Comparison of ENCODE assay signal across 8 cellular contexts in genomic region chr11:130894322-130895025, GRCh38. TPM values are rescaled to one million over a fixed set of nuclear protein-coding genes. Genes with fewer than 3 reads are reported as not detected.
DNase-seq lines count a peak whose midpoint lies in the region; ATAC-seq, FAIRE-seq and TF ChIP-seq lines count a peak whose summit lies in the region.

No MANE protein-coding gene starts in this region.

- intact Hi-C loops in sigmoid colon (cut with DNase I): loop anchor here (1.0 to 10.0 kb wide), 7 partner anchors 32 to 890 kb away; partner anchors contain the start of genes PRDM10 and ZBTB44

- no peak for TF ChIP-seq EP300 in sigmoid colon (IDR thresholded peaks at IDR 0.05)

- H3K4me1 Mint-ChIP-seq in T-helper 2 cell treated with Interferon-gamma antibody and Interleukin-4, amounts not matched to agents 5 μg/mL and 100 μg/mL, for 36 hours (ENCODE audit: low read depth): peaks cover 1% of the 10 kb centered on the region
- peaks cover 10% of the 10 kb centered on the region for H3K4me1 Mint-ChIP-seq in astrocyte (ENCODE audit: low read depth, unreplicated experiment)

- H3K27me3 ChIP-seq in astrocyte (ENCODE audit: insufficient read depth, low read length) (no peaks in the 10 kb centered on the region), sigmoid colon (no peaks in the 10 kb centered on the region)

- H3K4me1 ChIP-seq in astrocyte (ENCODE audit: insufficient read depth, low read length) (peaks cover 25% of the 10 kb centered on the region), sigmoid colon (peaks cover 0 to 77% (median 63%) of the 10 kb centered on the region in 4 donors)

- H3K9me3 Mint-ChIP-seq in T-helper 2 cell treated with Interferon-gamma antibody and Interleukin-4, amounts not matched to agents 5 μg/mL and 100 μg/mL, for 36 hours: no peaks in the 10 kb centered on the region
- no peaks in the 10 kb centered on the region for H3K9me3 Mint-ChIP-seq in astrocyte (ENCODE audit: unreplicated experiment)

- H3K27me3 Mint-ChIP-seq in T-helper 2 cell treated with Interferon-gamma antibody and Interleukin-4, amounts not matched to agents 5 μg/mL and 100 μg/mL, for 36 hours (ENCODE audit: low read depth): no peaks in the 10 kb centered on the region
- H3K27me3 Mint-ChIP-seq in astrocyte (ENCODE audit: low read depth, unreplicated experiment): no peaks in the 10 kb centered on the region

- no peaks in the 10 kb centered on the region for H3K9me3 ChIP-seq in astrocyte (ENCODE audit: insufficient read depth, low read depth, low read length)
- H3K9me3 ChIP-seq in sigmoid colon: no peaks in the 10 kb centered on the region

- no peak overlapping the region for H2AFZ ChIP-seq in astrocyte (ENCODE audit: low read depth, low read length)

- TF ChIP-seq CTCF in GM12875 (IDR thresholded peaks at IDR 0.05; ENCODE audit: borderline replicate concordance, insufficient read depth, low read depth, low read length) (peak; percentile 77), astrocyte (IDR thresholded peaks at IDR 0.05; ENCODE audit: insufficient read depth, low read depth, low read length) (peak; percentile 94), sigmoid colon (IDR thresholded peaks at IDR 0.05) (peak; percentile 80 to 92 (median 87))

- H3K79me2 ChIP-seq in astrocyte (ENCODE audit: insufficient read depth, low read length): no peaks in the 10 kb centered on the region

- 12 to 32% methylated on average over 6 of the region's 6 CpGs for WGBS in sigmoid colon, 2 donors

- H3K36me3 ChIP-seq in astrocyte (ENCODE audit: insufficient read depth, low read length): peaks cover 29% of the 10 kb centered on the region
- H3K36me3 ChIP-seq in sigmoid colon: peaks cover 1 to 55% (median 18%) of the 10 kb centered on the region in 4 donors

- H3K36me3 Mint-ChIP-seq in T-helper 2 cell treated with Interferon-gamma antibody and Interleukin-4, amounts not matched to agents 5 μg/mL and 100 μg/mL, for 36 hours (ENCODE audit: low read depth): peaks cover 36% of the 10 kb centered on the region
- peaks cover 15% of the 10 kb centered on the region for H3K36me3 Mint-ChIP-seq in astrocyte (ENCODE audit: low read depth, unreplicated experiment)

- H3K27ac ChIP-seq in astrocyte (ENCODE audit: low read depth, low read length) (peak overlapping the region; percentile 10), sigmoid colon (peak overlapping the region; percentile 87 to 95 (median 90))

- no peak for TF ChIP-seq POLR2A in sigmoid colon (IDR thresholded peaks at IDR 0.05)

- no peak overlapping the region for H3K27ac Mint-ChIP-seq in T-helper 2 cell treated with Interferon-gamma antibody and Interleukin-4, amounts not matched to agents 5 μg/mL and 100 μg/mL, for 36 hours
- no peak overlapping the region for H3K27ac Mint-ChIP-seq in astrocyte (ENCODE audit: unreplicated experiment)

- H3K4me3 ChIP-seq in GM12875 (ENCODE audit: low read depth, low read length): no peak overlapping the region
- no peak overlapping the region for H3K4me3 ChIP-seq in astrocyte (ENCODE audit: insufficient read depth, low read depth, low read length)
- H3K4me3 ChIP-seq in sigmoid colon: no peak overlapping the region

- no peak overlapping the region for H3K4me3 Mint-ChIP-seq in T-helper 2 cell treated with Interferon-gamma antibody and Interleukin-4, amounts not matched to agents 5 μg/mL and 100 μg/mL, for 36 hours
- no peak overlapping the region for H3K4me3 Mint-ChIP-seq in astrocyte (ENCODE audit: unreplicated experiment)

- DNase-seq in NCI-H1417 treated with DMSO at 0.1 percent for 48 hours (lab: John Stamatoyannopoulos, UW): peak; percentile 83
- DNase-seq in T-helper 2 cell treated with Interferon-gamma antibody and Interleukin-4, amounts not matched to agents 5 μg/mL and 100 μg/mL, for 36 hours (ENCODE audit: low spot score): peak; percentile 53
- peak; percentile 44 for DNase-seq in astrocyte (ENCODE audit: low read depth)
- DNase-seq in hypothalamus (lab: John Stamatoyannopoulos, UW): peak in 46 of 51 donors; percentile 6 to 89 (median 53)
- peak; percentile 88 for DNase-seq in sigmoid colon
- no peak for DNase-seq in OCI-M2 (lab: John Stamatoyannopoulos, UW; ENCODE audit: unreplicated experiment)

- peaks cover 3% of the 10 kb centered on the region for H4K20me1 ChIP-seq in astrocyte (ENCODE audit: insufficient read depth, low read length)

- no peak overlapping the region for H3K9ac ChIP-seq in astrocyte (ENCODE audit: low read length)

- H3K4me2 ChIP-seq in astrocyte (ENCODE audit: low read length): no peak overlapping the region

- ATAC-seq in HG02623 (IDR thresholded peaks at IDR 0.05; ENCODE audit: unreplicated experiment): peak; percentile 93

- no peak for FAIRE-seq in astrocyte (lab: Jason Lieb, UNC)

RNA-seq across cellular contexts. Expression of gene SNX19, which starts 21.8 kb away (rescaled TPM):
- total RNA-seq in astrocyte: 45.6 and 48.4 TPM in 2 replicates
- 100 to 1,000 TPM in 1 of 4 donors, 10 to 100 TPM in 3; 72.1 to 124 (median 85.9) TPM for total RNA-seq in sigmoid colon
- 10 to 100 TPM; 14.1 to 25.0 (median 16.8) TPM for polyA plus RNA-seq in sigmoid colon
